27 cellular contexts compared by ENCODE assay signal in the genomic region with DNA sequence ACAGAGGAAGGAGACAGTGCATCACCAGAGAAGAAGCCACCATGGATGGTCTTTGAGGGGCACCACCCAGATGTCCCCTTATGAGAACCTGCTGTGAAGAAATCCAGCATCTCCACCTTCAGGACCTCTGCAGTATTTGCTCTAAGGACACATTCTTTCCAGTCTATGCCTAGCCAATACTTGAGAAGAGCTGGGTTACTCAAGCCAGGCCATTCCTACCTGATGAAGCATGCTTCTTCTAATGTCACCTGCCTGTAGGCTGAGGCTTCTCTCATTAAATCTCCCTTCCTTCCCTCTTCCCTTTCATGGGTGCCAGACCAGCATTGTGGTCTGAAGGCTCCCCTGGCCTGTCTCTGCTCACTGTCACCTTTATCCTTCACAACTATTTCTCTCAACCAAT.
"Had no signal": no experiment of that assay in that cellular context is flagged by ENCODE, and none has a peak within 500 bp of the region (broad histone marks: within the 10 kb centered on the region; RNA-seq: fewer than 3 reads in every experiment).

No MANE protein-coding gene starts in this region.

- H3K4me3 ChIP-seq: stomach, suprapubic skin, testis, thoracic aorta, thyroid gland, tibial artery, tibial nerve, transverse colon, upper lobe of left lung, upper lobe of right lung, uterus, vagina had no signal

- H3K27ac Mint-ChIP-seq: stimulated activated effector memory CD8-positive, alpha-beta T cell treated with anti-CD3 and anti-CD28 coated beads, Interleukin-12 subunit alpha, Interleukin-12 subunit beta, amount 100 ng/mL, for 72 hours; stimulated activated memory B cell treated with anti-CD40 and anti-IgM and Interleukin-4, amounts not matched to agents 10 μg/mL and 1 μg/mL and 100 μg/mL, for 72 hours; stimulated activated naive B cell treated with anti-CD40 and anti-IgM and Interleukin-4, amounts not matched to agents 10 μg/mL and 1 μg/mL and 100 μg/mL, for 72 hours; stimulated activated naive CD8-positive, alpha-beta T cell treated with anti-CD3 and anti-CD28 coated beads, Interleukin-15, amount 100 ng/mL, for 72 hours; stimulated activated naive CD8-positive, alpha-beta T cell treated with anti-CD3 and anti-CD28 coated beads, Interleukin-15, Interleukin-2, amounts not matched to agents 100 ng/mL and 50 ng/mL, for 24 hours; type B pancreatic cell had no signal

- H3K9me3 Mint-ChIP-seq: type B pancreatic cell had no signal

- H3K4me1 ChIP-seq: stomach, suprapubic skin, testis, thyroid gland, tibial artery, tibial nerve, transverse colon, upper lobe of left lung, upper lobe of right lung, uterus, vagina had no signal

- DNase-seq: stimulated activated CD4-positive, alpha-beta T cell treated with anti-CD3 and anti-CD28 coated beads, Interleukin-2, amount 100 ng/mL, for 48 hours; stimulated activated CD4-positive, alpha-beta T cell treated with anti-CD3 and anti-CD28 coated beads, Interleukin-4, amount 100 ng/mL, for 1 hour; stimulated activated CD4-positive, alpha-beta T cell treated with anti-CD3 and anti-CD28 coated beads, Interleukin-4, amount 100 ng/mL, for 24 hours; stimulated activated CD4-positive, alpha-beta T cell treated with anti-CD3 and anti-CD28 coated beads, Interleukin-4, amount 100 ng/mL, for 4 hours; stimulated activated CD8-positive, alpha-beta memory T cell treated with anti-CD3 and anti-CD28 coated beads, Interleukin-4, amount 100 ng/mL, for 48 hours; stimulated activated naive B cell treated with anti-CD40 and anti-IgM and Interleukin-4, amounts not matched to agents 10 μg/mL and 1 μg/mL and 100 μg/mL, for 72 hours; stimulated activated naive CD4-positive, alpha-beta T cell; stimulated activated naive CD4-positive, alpha-beta T cell treated with Interleukin-2 at 50 U/mL for 16 hours; stimulated activated naive CD8-positive, alpha-beta T cell treated with anti-CD3 and anti-CD28 coated beads, Interleukin-15, amount 100 ng/mL, for 72 hours; stimulated activated naive CD8-positive, alpha-beta T cell treated with anti-CD3 and anti-CD28 coated beads, Interleukin-15, Interleukin-2, amounts not matched to agents 100 U/mL and 50 U/mL, for 24 hours; stomach; substantia nigra; testis; thyroid gland; tibial artery; transverse colon; upper lobe of left lung; upper lobe of right lung; uterus had no signal

- H3K4me1 Mint-ChIP-seq: stimulated activated effector memory CD8-positive, alpha-beta T cell treated with anti-CD3 and anti-CD28 coated beads, Interleukin-12 subunit alpha, Interleukin-12 subunit beta, amount 100 ng/mL, for 72 hours; stimulated activated memory B cell treated with anti-CD40 and anti-IgM and Interleukin-4, amounts not matched to agents 10 μg/mL and 1 μg/mL and 100 μg/mL, for 72 hours; stimulated activated naive B cell treated with anti-CD40 and anti-IgM and Interleukin-4, amounts not matched to agents 10 μg/mL and 1 μg/mL and 100 μg/mL, for 72 hours; stimulated activated naive CD8-positive, alpha-beta T cell treated with anti-CD3 and anti-CD28 coated beads, Interleukin-15, amount 100 ng/mL, for 72 hours had no signal

- H3K27me3 ChIP-seq: stomach, suprapubic skin, testis, thyroid gland, tibial artery, tibial nerve, transverse colon, upper lobe of left lung, upper lobe of right lung, uterus, vagina had no signal

- H3K27me3 Mint-ChIP-seq: stimulated activated memory B cell treated with anti-CD40 and anti-IgM and Interleukin-4, amounts not matched to agents 10 μg/mL and 1 μg/mL and 100 μg/mL, for 72 hours; stimulated activated naive CD8-positive, alpha-beta T cell treated with anti-CD3 and anti-CD28 coated beads, Interleukin-15, amount 100 ng/mL, for 72 hours; stimulated activated naive CD8-positive, alpha-beta T cell treated with anti-CD3 and anti-CD28 coated beads, Interleukin-15, Interleukin-2, amounts not matched to agents 100 ng/mL and 50 ng/mL, for 24 hours; type B pancreatic cell had no signal

- H3K27ac ChIP-seq: stomach, suprapubic skin, testis, thoracic aorta, thyroid gland, tibial artery, tibial nerve, transverse colon, upper lobe of left lung, upper lobe of right lung, uterus, vagina had no signal

- H3K36me3 Mint-ChIP-seq: stimulated activated effector memory CD8-positive, alpha-beta T cell treated with anti-CD3 and anti-CD28 coated beads, Interleukin-12 subunit alpha, Interleukin-12 subunit beta, amount 100 ng/mL, for 72 hours; stimulated activated memory B cell treated with anti-CD40 and anti-IgM and Interleukin-4, amounts not matched to agents 10 μg/mL and 1 μg/mL and 100 μg/mL, for 72 hours; type B pancreatic cell had no signal

- ATAC-seq: stimulated activated effector memory CD8-positive, alpha-beta T cell treated with anti-CD3 and anti-CD28 coated beads, Interleukin-12 subunit alpha, Interleukin-12 subunit beta, amount 100 ng/mL, for 72 hours; stimulated activated memory B cell treated with anti-CD40 and anti-IgM and Interleukin-4, amounts not matched to agents 10 μg/mL and 1 μg/mL and 100 μg/mL, for 72 hours; stimulated activated naive B cell treated with anti-CD40 and anti-IgM and Interleukin-4, amounts not matched to agents 10 μg/mL and 1 μg/mL and 100 μg/mL, for 72 hours; stimulated activated naive CD8-positive, alpha-beta T cell treated with anti-CD3 and anti-CD28 coated beads, Interleukin-15, amount 100 ng/mL, for 72 hours; stimulated activated naive CD8-positive, alpha-beta T cell treated with anti-CD3 and anti-CD28 coated beads, Interleukin-15, Interleukin-2, amounts not matched to agents 100 U/mL and 50 U/mL, for 24 hours; upper lobe of right lung had no signal

- H3K9me3 ChIP-seq: suprapubic skin, testis, thoracic aorta, thyroid gland, tibial artery, transverse colon, upper lobe of right lung, uterus, vagina had no signal

- H3K4me3 Mint-ChIP-seq: stimulated activated effector memory CD8-positive, alpha-beta T cell treated with anti-CD3 and anti-CD28 coated beads, Interleukin-12 subunit alpha, Interleukin-12 subunit beta, amount 100 ng/mL, for 72 hours; stimulated activated memory B cell treated with anti-CD40 and anti-IgM and Interleukin-4, amounts not matched to agents 10 μg/mL and 1 μg/mL and 100 μg/mL, for 72 hours; stimulated activated naive B cell treated with anti-CD40 and anti-IgM and Interleukin-4, amounts not matched to agents 10 μg/mL and 1 μg/mL and 100 μg/mL, for 72 hours; stimulated activated naive CD8-positive, alpha-beta T cell treated with anti-CD3 and anti-CD28 coated beads, Interleukin-15, amount 100 ng/mL, for 72 hours; stimulated activated naive CD8-positive, alpha-beta T cell treated with anti-CD3 and anti-CD28 coated beads, Interleukin-15, Interleukin-2, amounts not matched to agents 100 ng/mL and 50 ng/mL, for 24 hours; type B pancreatic cell had no signal

- H3K36me3 ChIP-seq: stomach, suprapubic skin, thoracic aorta, thyroid gland, tibial artery, tibial nerve, transverse colon, upper lobe of left lung, upper lobe of right lung, uterus, vagina had no signal
